In the genomic region with DNA sequence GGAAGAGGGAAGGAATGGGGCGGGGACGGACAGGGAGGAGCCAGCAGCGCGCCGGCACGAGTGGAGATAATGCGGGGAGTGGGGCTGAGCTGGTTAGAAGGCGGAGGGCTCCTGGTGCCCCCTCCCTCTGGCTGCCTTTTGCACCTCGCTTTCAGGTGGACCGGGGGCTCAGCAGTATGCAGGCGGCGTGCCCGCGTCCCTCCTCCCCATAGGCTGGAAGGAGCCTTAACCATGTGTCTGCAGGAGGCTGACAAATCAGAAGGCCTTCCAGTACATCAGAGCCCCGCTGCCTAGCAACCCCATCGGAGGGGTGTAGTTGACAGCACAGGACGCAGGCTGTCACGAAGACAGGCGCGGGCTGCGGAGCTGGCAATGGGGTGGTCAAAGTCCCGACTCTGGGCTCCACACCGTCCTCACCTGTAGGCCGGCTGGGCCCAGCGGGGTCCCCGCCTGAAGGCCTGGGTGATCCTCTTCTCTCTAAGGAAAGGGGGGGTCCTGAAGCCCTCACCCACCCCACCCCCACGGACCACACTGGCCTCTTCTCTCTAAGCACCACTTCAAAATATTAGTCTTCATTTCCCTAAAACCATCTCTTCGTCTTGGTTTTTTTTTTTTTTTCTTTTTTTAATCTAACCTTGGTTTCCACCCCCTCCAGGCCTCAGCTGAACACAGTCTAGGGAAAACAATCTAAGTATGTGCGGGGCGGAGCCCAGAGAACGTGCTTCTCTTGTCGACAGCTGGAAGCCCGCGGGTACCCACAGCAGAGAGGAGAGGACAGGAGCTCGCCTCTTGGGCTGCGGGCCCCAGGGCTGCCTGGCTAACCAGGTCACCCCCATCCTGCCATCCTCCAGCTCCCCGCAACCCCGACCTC, we compare ENCODE assay signal across 8 cellular contexts. TPM values are rescaled to one million over a fixed set of nuclear protein-coding genes. Genes with fewer than 3 reads are reported as not detected.
DNase-seq lines count a peak whose midpoint lies in the region; ATAC-seq, FAIRE-seq and TF ChIP-seq lines count a peak whose summit lies in the region.

No MANE protein-coding gene starts in this region.

- ATAC-seq in HG03025 (IDR thresholded peaks at IDR 0.05; ENCODE audit: low FRiP score, unreplicated experiment) (peak; percentile 51), HepG2 (peak; percentile 39)

- H3K36me3 ChIP-seq in ACC112 (ENCODE audit: insufficient read depth, low read length) (no peaks in the 10 kb centered on the region), HepG2 (replicated peaks in 1 of 2; ENCODE audit: control insufficient read depth in 1 of 2, insufficient read depth in 2 of 2, low read length in 2 of 2) (peaks cover 8 to 13% of the 10 kb centered on the region in 2 experiments; a peak in 2 of 5 replicates)

- WGBS in HepG2 (ENCODE audit: low lambda C conversion rate): 51% methylated on average over 18 of the region's 38 CpGs

- H3K27me3 ChIP-seq in ACC112 (ENCODE audit: insufficient read depth, low read length): no peaks in the 10 kb centered on the region
- H3K27me3 ChIP-seq in HepG2 (ENCODE audit: control insufficient read depth in 1 of 2, insufficient read depth in 2 of 2, low read length in 2 of 2): no peaks in the 10 kb centered on the region

- no peak for TF ChIP-seq RAD21 in HepG2 (CRISPR knock-in tag; IDR thresholded peaks at IDR 0.05)

- intact Hi-C loops in dendritic cell treated with granulocyte-macrophage colony-stimulating factor and Interleukin-4, amounts not matched to agents 40 ng/mL and 50 ng/mL, for 4 days (cut with micrococcal nuclease): loop anchor here (5.0 kb wide), 1 partner anchor 34 kb away; no protein-coding TSS in a partner anchor
- intact Hi-C loops in HepG2 (cut with micrococcal nuclease; ENCODE audit: unreplicated experiment): no loop called here

- H3K4me3 ChIP-seq in ACC112 (ENCODE audit: low read depth, low read length) (peak overlapping the region; percentile 82), HepG2 (replicated peaks in 1 of 3; ENCODE audit: insufficient read depth in 1 of 3, low read depth in 2 of 3, low read length in 3 of 3) (peak overlapping the region; percentile 32 to 75 (median 62); a peak in 5 of 6 replicates)

- H3K9me3 Mint-ChIP-seq in dendritic cell treated with granulocyte-macrophage colony-stimulating factor and Interleukin-4, amounts not matched to agents 40 ng/mL and 50 ng/mL, for 4 days: no peaks in the 10 kb centered on the region

- TF ChIP-seq POLR2A in GM18526 (IDR thresholded peaks at IDR 0.05; ENCODE audit: extremely low read depth, insufficient read length) (peak; percentile 36), HepG2 (IDR thresholded peaks at IDR 0.05; ENCODE audit: insufficient read depth in 1 of 2, low read depth in 2 of 2, low read length in 2 of 2) (0 out of 4 replicates have a peak, but pooled peaks of 1 of the 2 experiments have one; percentile 7)

- H3K4me1 ChIP-seq in ACC112 (ENCODE audit: control insufficient read depth, insufficient read depth, low read length, unreplicated experiment) (peaks cover 3% of the 10 kb centered on the region), HepG2 (ENCODE audit: insufficient read depth, low read length) (peaks cover 39% of the 10 kb centered on the region)

- in situ Hi-C loops in HepG2 (cut with HindIII; ENCODE audit: extremely low pct_ligation_motif_present, low pct_unique_long_range_greater_than_20kb): no loop called here

- H3K4me1 Mint-ChIP-seq in dendritic cell treated with granulocyte-macrophage colony-stimulating factor and Interleukin-4, amounts not matched to agents 40 ng/mL and 50 ng/mL, for 4 days (ENCODE audit: low read depth): peaks cover 83% of the 10 kb centered on the region

- peak overlapping the region; percentile 78 for H3K4me3 Mint-ChIP-seq in dendritic cell treated with granulocyte-macrophage colony-stimulating factor and Interleukin-4, amounts not matched to agents 40 ng/mL and 50 ng/mL, for 4 days

- TF ChIP-seq EP300 in HepG2 (IDR thresholded peaks at IDR 0.05; ENCODE audit: low read depth in 2 of 2, low read length in 2 of 2) (no peak), HepG2 (CRISPR knock-in tag; IDR thresholded peaks at IDR 0.05; ENCODE audit: borderline replicate concordance) (no peak)

- H3K4me2 ChIP-seq in HepG2 (ENCODE audit: low read depth, low read length): peak overlapping the region; percentile 80

- peak; percentile 15 for FAIRE-seq in HepG2 (lab: Jason Lieb, UNC)

- peak overlapping the region; percentile 74; the same call in 1 of the 2 replicates for H3K9ac ChIP-seq in HepG2 (ENCODE audit: insufficient read depth, low read depth, low read length)

- no peaks in the 10 kb centered on the region for H3K79me2 ChIP-seq in ACC112 (ENCODE audit: control insufficient read depth, insufficient read depth, low read length, unreplicated experiment)
- H3K79me2 ChIP-seq in HepG2 (ENCODE audit: insufficient read depth, low read length): no peaks in the 10 kb centered on the region

- DNase-seq in NCI-H2196 (lab: John Stamatoyannopoulos, UW; ENCODE audit: unreplicated experiment) (peak; percentile 86), HepG2 (ENCODE audit: low spot score) (no peak)
- DNase-seq in activated CD4-positive, alpha-beta T cell treated with anti-CD3 and anti-CD28 coated beads for 48 hours: peak; percentile 70
- DNase-seq in stimulated activated CD4-positive, alpha-beta T cell treated with anti-CD3 and anti-CD28 coated beads, Interleukin-4, amount 100 ng/mL, for 4 hours: peak; percentile 45 to 67

- no peak for TF ChIP-seq CTCF in HepG2 (CRISPR knock-in tag; IDR thresholded peaks at IDR 0.05)

- BruUV-seq in HepG2 (replicated peaks; lab: Mats Ljungman, UMichigan): TSS peak; percentile 46

- no peaks in the 10 kb centered on the region for H3K9me3 ChIP-seq in HepG2 (ENCODE audit: low read length)

- peak overlapping the region; percentile 92 for H3K27ac Mint-ChIP-seq in dendritic cell treated with granulocyte-macrophage colony-stimulating factor and Interleukin-4, amounts not matched to agents 40 ng/mL and 50 ng/mL, for 4 days

- peaks cover 55% of the 10 kb centered on the region for H3K36me3 Mint-ChIP-seq in dendritic cell treated with granulocyte-macrophage colony-stimulating factor and Interleukin-4, amounts not matched to agents 40 ng/mL and 50 ng/mL, for 4 days (ENCODE audit: low read depth)

- H3K27me3 Mint-ChIP-seq in dendritic cell treated with granulocyte-macrophage colony-stimulating factor and Interleukin-4, amounts not matched to agents 40 ng/mL and 50 ng/mL, for 4 days: no peaks in the 10 kb centered on the region

- POLR2A ChIA-PET in HepG2 (lab: Yijun Ruan, JAX): interaction anchor here (0.8 to 1.7 kb wide), 8 partner anchors 13 to 136 kb away, joined by 3 to 8 read pairs (median 4); a partner anchor contains a TSS

- CTCF ChIA-PET in HepG2 (lab: Yijun Ruan, JAX; ENCODE audit: low intra/inter-chr PET ratio, low total read pairs): no interaction called here

- no peaks in the 10 kb centered on the region for H4K20me1 ChIP-seq in HepG2 (ENCODE audit: insufficient read depth, low read length)

- H2AFZ ChIP-seq in ACC112 (ENCODE audit: low read length, unreplicated experiment): peak overlapping the region; percentile 19
- no peak overlapping the region for H2AFZ ChIP-seq in HepG2 (ENCODE audit: low read length)

- H3K27ac ChIP-seq in ACC112 (ENCODE audit: low read depth, low read length): peak overlapping the region; percentile 18; the same call in 1 of the 2 replicates
- H3K27ac ChIP-seq in HepG2 (ENCODE audit: extremely low read length, insufficient read depth, low read length): peak overlapping the region; percentile 78

TF ChIP-seq in HepG2, 621 proteins besides CTCF, POLR2A, EP300 and RAD21 (continues in another document):
- TF ChIP-seq FOXJ3 (CRISPR knock-in tag; IDR thresholded peaks at IDR 0.05; ENCODE audit: borderline replicate concordance): no peak
- TF ChIP-seq PCBP1 (IDR thresholded peaks at IDR 0.05; ENCODE audit: borderline replicate concordance, low read depth, low read length): 0 out of 2 replicates have a peak, but pooled peaks have one; percentile 3
- TF ChIP-seq HNRNPL (IDR thresholded peaks at IDR 0.05; ENCODE audit: low read depth, low read length): peak; percentile 47

RNA-seq across cellular contexts. Expression of a gene that starts 44.5 kb away (rescaled TPM):
- 25.3 and 26.1 TPM in 2 replicates for total RNA-seq in HepG2 (2016; rRNA removed; fragmentation: Illumina TruSeq; extraction: Trizol)
- total RNA-seq in HepG2 (2016; cell fraction: cytosol; rRNA removed; fragmentation: Illumina TruSeq; extraction: Trizol; ENCODE audit: low read depth): 11.2 and 11.4 TPM in 2 replicates
- total RNA-seq in HepG2 (2016; cell fraction: insoluble cytoplasmic fraction; rRNA removed; fragmentation: Illumina TruSeq; extraction: Trizol): 20.6 and 26.1 TPM in 2 replicates
- total RNA-seq in HepG2 (2016; cell fraction: membrane; rRNA removed; fragmentation: Illumina TruSeq; extraction: Trizol): 25.8 and 29.0 TPM in 2 replicates
- 18.4 and 20.7 TPM in 2 replicates for total RNA-seq in HepG2 (2016; cell fraction: nucleus; rRNA removed; fragmentation: Illumina TruSeq; extraction: Trizol)
- polyA plus RNA-seq in HepG2 (2011; rRNA removed): 17.0 and 17.5 TPM in 2 replicates
- polyA plus RNA-seq in HepG2 (2011; cell fraction: cytosol; rRNA removed): 8.3 and 13.5 TPM in 2 replicates
- polyA plus RNA-seq in HepG2 (2011; cell fraction: nucleus; rRNA removed): 50.3 and 60.7 TPM in 2 replicates
- 13.5 and 15.6 TPM in 2 replicates for polyA plus RNA-seq in HepG2 (2012)
- 6.0 and 6.9 TPM in 2 replicates for polyA plus RNA-seq in HepG2 (2016; cell fraction: cytosol; fragmentation: Illumina TruSeq; extraction: Trizol; ENCODE audit: low read depth)
- polyA plus RNA-seq in HepG2 (2016; cell fraction: insoluble cytoplasmic fraction; fragmentation: Illumina TruSeq; extraction: Trizol; ENCODE audit: low read depth): 23.7 and 31.0 TPM in 2 replicates
- 17.2 and 18.2 TPM in 2 replicates for polyA plus RNA-seq in HepG2 (2016; cell fraction: membrane; fragmentation: Illumina TruSeq; extraction: Trizol; ENCODE audit: low read depth)
- 36.9 and 37.0 TPM in 2 replicates for polyA plus RNA-seq in HepG2 (2016; cell fraction: nucleus; fragmentation: Illumina TruSeq; extraction: Trizol; ENCODE audit: insufficient read depth, low read depth)
- polyA minus RNA-seq in HepG2 (2011; rRNA and poly(A)+ RNA removed; ENCODE audit: low replicate concordance): 53.2 and 72.8 TPM in 2 replicates
- polyA minus RNA-seq in HepG2 (2011; cell fraction: cytosol; rRNA and poly(A)+ RNA removed): 18.0 and 20.7 TPM in 2 replicates
- 21.1 and 21.9 TPM in 2 replicates for polyA minus RNA-seq in HepG2 (2011; cell fraction: nucleus; rRNA and poly(A)+ RNA removed)
